In the genomic region with DNA sequence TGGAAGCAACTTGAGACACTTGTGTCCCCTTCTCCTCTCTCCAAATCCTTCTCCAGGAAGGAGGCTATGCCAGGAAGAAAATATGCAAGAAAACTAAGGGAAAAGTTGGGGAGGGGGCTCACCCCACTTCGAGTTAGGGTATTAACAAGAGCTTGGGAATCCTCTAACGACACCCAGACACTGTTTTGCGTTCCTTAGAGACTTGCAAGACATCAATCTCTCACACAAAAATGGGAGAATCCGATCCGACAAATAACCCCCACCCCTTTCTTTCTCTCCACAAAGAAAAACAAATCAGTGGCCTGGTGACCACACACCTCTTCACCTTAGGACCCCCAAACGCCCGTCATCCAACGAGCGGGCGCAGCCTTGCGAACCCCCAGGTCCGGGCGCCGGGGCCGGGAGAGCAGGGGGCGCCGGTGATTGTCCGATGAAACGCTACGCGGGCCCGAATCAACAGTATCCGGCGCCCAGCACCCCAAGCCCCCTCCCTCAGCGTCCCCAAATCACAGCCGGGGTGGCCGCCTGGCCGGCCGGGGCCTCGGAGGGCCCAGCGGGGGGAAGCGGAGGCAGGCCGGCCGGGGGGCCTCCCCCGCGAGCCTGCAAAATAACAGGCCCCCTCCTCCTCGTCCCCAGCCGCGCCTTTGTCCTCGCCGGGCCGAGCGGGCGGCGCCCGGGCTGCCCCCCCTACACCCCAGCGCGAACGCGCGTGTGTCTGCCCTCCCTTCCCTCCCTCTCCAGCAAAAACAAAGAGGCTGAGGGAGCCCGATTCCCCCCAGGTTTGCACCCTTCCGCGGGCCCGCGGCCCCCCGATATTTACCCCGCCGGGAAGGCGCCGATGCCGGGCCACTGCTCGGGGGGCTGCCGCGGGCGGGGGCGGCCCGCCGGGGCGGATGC, we compare ENCODE assay signal across 1 cellular context.
TF ChIP-seq lines count a peak whose summit lies in the region.

No MANE protein-coding gene starts in this region.

TF ChIP-seq in HEK293, 187 proteins besides CTCF, POLR2A, EP300 and RAD21 (continued from another document):
- TF ChIP-seq, protein P1, sequence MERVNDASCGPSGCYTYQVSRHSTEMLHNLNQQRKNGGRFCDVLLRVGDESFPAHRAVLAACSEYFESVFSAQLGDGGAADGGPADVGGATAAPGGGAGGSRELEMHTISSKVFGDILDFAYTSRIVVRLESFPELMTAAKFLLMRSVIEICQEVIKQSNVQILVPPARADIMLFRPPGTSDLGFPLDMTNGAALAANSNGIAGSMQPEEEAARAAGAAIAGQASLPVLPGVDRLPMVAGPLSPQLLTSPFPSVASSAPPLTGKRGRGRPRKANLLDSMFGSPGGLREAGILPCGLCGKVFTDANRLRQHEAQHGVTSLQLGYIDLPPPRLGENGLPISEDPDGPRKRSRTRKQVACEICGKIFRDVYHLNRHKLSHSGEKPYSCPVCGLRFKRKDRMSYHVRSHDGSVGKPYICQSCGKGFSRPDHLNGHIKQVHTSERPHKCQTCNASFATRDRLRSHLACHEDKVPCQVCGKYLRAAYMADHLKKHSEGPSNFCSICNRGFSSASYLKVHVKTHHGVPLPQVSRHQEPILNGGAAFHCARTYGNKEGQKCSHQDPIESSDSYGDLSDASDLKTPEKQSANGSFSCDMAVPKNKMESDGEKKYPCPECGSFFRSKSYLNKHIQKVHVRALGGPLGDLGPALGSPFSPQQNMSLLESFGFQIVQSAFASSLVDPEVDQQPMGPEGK (tag by site-specific recombination; IDR thresholded peaks at IDR 0.05) = peak; percentile 34
- TF ChIP-seq ZNF600 (tag by site-specific recombination; IDR thresholded peaks at IDR 0.05) = no peak
- no peak for TF ChIP-seq ZNF585B (tag by site-specific recombination; IDR thresholded peaks at IDR 0.05)
- TF ChIP-seq, protein P2, sequence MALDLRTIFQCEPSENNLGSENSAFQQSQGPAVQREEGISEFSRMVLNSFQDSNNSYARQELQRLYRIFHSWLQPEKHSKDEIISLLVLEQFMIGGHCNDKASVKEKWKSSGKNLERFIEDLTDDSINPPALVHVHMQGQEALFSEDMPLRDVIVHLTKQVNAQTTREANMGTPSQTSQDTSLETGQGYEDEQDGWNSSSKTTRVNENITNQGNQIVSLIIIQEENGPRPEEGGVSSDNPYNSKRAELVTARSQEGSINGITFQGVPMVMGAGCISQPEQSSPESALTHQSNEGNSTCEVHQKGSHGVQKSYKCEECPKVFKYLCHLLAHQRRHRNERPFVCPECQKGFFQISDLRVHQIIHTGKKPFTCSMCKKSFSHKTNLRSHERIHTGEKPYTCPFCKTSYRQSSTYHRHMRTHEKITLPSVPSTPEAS (tag by site-specific recombination; IDR thresholded peaks at IDR 0.05) = no peak
- TF ChIP-seq KLF8 (tag by site-specific recombination; IDR thresholded peaks at IDR 0.05) = peak; percentile 31; the same call in 1 of the 2 replicates
- TF ChIP-seq GLIS1 (tag by site-specific recombination; IDR thresholded peaks at IDR 0.05) = peak; percentile 83
- TF ChIP-seq ZNF266 (tag by site-specific recombination; IDR thresholded peaks at IDR 0.05; ENCODE audit: low read depth) = no peak
- TF ChIP-seq ZNF48 (tag by site-specific recombination; IDR thresholded peaks at IDR 0.05) = no peak
- peak; percentile 16; the same call in 1 of the 2 replicates for TF ChIP-seq ZNF596 (tag by site-specific recombination; IDR thresholded peaks at IDR 0.05)
- no peak for TF ChIP-seq ZNF707 (tag by site-specific recombination; IDR thresholded peaks at IDR 0.05)
- TF ChIP-seq ZBTB8A (tag by site-specific recombination; IDR thresholded peaks at IDR 0.05) = peak; percentile 93
- TF ChIP-seq, protein P3, sequence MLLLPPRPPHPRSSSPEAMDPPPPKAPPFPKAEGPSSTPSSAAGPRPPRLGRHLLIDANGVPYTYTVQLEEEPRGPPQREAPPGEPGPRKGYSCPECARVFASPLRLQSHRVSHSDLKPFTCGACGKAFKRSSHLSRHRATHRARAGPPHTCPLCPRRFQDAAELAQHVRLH (tag by site-specific recombination; IDR thresholded peaks at IDR 0.05) = no peak
- TF ChIP-seq ZNF660 (tag by site-specific recombination; IDR thresholded peaks at IDR 0.05) = peak; percentile 54; the same call in 1 of the 2 replicates
- TF ChIP-seq, protein P4, sequence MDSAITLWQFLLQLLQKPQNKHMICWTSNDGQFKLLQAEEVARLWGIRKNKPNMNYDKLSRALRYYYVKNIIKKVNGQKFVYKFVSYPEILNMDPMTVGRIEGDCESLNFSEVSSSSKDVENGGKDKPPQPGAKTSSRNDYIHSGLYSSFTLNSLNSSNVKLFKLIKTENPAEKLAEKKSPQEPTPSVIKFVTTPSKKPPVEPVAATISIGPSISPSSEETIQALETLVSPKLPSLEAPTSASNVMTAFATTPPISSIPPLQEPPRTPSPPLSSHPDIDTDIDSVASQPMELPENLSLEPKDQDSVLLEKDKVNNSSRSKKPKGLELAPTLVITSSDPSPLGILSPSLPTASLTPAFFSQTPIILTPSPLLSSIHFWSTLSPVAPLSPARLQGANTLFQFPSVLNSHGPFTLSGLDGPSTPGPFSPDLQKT (IDR thresholded peaks at IDR 0.05; ENCODE audit: borderline replicate concordance, low read depth, low read length) = no peak
- TF ChIP-seq, protein P5, sequence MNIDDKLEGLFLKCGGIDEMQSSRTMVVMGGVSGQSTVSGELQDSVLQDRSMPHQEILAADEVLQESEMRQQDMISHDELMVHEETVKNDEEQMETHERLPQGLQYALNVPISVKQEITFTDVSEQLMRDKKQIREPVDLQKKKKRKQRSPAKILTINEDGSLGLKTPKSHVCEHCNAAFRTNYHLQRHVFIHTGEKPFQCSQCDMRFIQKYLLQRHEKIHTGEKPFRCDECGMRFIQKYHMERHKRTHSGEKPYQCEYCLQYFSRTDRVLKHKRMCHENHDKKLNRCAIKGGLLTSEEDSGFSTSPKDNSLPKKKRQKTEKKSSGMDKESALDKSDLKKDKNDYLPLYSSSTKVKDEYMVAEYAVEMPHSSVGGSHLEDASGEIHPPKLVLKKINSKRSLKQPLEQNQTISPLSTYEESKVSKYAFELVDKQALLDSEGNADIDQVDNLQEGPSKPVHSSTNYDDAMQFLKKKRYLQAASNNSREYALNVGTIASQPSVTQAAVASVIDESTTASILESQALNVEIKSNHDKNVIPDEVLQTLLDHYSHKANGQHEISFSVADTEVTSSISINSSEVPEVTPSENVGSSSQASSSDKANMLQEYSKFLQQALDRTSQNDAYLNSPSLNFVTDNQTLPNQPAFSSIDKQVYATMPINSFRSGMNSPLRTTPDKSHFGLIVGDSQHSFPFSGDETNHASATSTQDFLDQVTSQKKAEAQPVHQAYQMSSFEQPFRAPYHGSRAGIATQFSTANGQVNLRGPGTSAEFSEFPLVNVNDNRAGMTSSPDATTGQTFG (tag by site-specific recombination; IDR thresholded peaks at IDR 0.05; ENCODE audit: borderline replicate concordance) = no peak
- TF ChIP-seq, protein P6, sequence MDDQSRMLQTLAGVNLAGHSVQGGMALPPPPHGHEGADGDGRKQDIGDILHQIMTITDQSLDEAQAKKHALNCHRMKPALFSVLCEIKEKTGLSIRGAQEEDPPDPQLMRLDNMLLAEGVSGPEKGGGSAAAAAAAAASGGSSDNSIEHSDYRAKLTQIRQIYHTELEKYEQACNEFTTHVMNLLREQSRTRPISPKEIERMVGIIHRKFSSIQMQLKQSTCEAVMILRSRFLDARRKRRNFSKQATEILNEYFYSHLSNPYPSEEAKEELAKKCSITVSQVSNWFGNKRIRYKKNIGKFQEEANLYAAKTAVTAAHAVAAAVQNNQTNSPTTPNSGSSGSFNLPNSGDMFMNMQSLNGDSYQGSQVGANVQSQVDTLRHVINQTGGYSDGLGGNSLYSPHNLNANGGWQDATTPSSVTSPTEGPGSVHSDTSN (CRISPR knock-in tag; IDR thresholded peaks at IDR 0.05) = no peak
- peak; percentile 68; the same call in 1 of the 2 replicates for TF ChIP-seq ZEB2 (tag by site-specific recombination; IDR thresholded peaks at IDR 0.05)
- TF ChIP-seq MZF1 (tag by site-specific recombination; IDR thresholded peaks at IDR 0.05; ENCODE audit: borderline replicate concordance) = no peak
- peak; percentile 72; the same call in 1 of the 2 replicates for TF ChIP-seq ZNF561 (tag by site-specific recombination; IDR thresholded peaks at IDR 0.05; ENCODE audit: borderline replicate concordance)
- TF ChIP-seq, protein P7, sequence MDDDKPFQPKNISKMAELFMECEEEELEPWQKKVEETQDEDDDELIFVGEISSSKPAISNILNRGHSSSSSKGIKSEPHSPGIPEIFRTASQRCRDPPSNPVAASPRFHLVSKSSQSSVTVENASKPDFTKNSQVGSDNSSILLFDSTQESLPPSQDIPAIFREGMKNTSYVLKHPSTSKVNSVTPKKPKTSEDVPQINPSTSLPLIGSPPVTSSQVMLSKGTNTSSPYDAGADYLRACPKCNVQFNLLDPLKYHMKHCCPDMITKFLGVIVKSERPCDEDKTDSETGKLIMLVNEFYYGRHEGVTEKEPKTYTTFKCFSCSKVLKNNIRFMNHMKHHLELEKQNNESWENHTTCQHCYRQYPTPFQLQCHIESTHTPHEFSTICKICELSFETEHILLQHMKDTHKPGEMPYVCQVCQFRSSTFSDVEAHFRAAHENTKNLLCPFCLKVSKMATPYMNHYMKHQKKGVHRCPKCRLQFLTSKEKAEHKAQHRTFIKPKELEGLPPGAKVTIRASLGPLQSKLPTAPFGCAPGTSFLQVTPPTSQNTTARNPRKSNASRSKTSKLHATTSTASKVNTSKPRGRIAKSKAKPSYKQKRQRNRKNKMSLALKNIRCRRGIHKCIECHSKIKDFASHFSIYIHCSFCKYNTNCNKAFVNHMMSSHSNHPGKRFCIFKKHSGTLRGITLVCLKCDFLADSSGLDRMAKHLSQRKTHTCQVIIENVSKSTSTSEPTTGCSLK (tag by site-specific recombination; IDR thresholded peaks at IDR 0.05) = no peak
- no peak for TF ChIP-seq ZNF555 (tag by site-specific recombination; conservative IDR thresholded peaks at IDR 0.05)
- TF ChIP-seq GLI2 (tag by site-specific recombination; IDR thresholded peaks at IDR 0.05; ENCODE audit: borderline replicate concordance, low read depth) = no peak
- TF ChIP-seq, protein P8, sequence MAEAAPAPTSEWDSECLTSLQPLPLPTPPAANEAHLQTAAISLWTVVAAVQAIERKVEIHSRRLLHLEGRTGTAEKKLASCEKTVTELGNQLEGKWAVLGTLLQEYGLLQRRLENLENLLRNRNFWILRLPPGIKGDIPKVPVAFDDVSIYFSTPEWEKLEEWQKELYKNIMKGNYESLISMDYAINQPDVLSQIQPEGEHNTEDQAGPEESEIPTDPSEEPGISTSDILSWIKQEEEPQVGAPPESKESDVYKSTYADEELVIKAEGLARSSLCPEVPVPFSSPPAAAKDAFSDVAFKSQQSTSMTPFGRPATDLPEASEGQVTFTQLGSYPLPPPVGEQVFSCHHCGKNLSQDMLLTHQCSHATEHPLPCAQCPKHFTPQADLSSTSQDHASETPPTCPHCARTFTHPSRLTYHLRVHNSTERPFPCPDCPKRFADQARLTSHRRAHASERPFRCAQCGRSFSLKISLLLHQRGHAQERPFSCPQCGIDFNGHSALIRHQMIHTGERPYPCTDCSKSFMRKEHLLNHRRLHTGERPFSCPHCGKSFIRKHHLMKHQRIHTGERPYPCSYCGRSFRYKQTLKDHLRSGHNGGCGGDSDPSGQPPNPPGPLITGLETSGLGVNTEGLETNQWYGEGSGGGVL (tag by site-specific recombination; IDR thresholded peaks at IDR 0.05) = peak; percentile 59; the same call in 1 of the 2 replicates
- peak; percentile 27; the same call in 1 of the 2 replicates for TF ChIP-seq ZBTB20 (tag by site-specific recombination; IDR thresholded peaks at IDR 0.05)
- TF ChIP-seq ZNF837 (tag by site-specific recombination; IDR thresholded peaks at IDR 0.05) = no peak
- TF ChIP-seq SETDB1 (IDR thresholded peaks at IDR 0.05; ENCODE audit: insufficient read length, low read length) = no peak
- no peak for TF ChIP-seq ZNF146 (tag by site-specific recombination; IDR thresholded peaks at IDR 0.05)
- no peak for TF ChIP-seq ZFP3 (tag by site-specific recombination; IDR thresholded peaks at IDR 0.05; ENCODE audit: low read depth)
- TF ChIP-seq, protein P9, sequence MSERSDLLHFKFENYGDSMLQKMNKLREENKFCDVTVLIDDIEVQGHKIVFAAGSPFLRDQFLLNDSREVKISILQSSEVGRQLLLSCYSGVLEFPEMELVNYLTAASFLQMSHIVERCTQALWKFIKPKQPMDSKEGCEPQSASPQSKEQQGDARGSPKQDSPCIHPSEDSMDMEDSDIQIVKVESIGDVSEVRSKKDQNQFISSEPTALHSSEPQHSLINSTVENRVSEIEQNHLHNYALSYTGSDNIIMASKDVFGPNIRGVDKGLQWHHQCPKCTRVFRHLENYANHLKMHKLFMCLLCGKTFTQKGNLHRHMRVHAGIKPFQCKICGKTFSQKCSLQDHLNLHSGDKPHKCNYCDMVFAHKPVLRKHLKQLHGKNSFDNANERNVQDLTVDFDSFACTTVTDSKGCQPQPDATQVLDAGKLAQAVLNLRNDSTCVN (tag by site-specific recombination; optimal IDR thresholded peaks at IDR 0.05) = peak; percentile 75
- TF ChIP-seq GLIS2 (tag by site-specific recombination; IDR thresholded peaks at IDR 0.05) = peak; percentile 79
TF ChIP-seq in HEK293: peak in this region for 15.
